ENCODE assay signal across 22 cellular contexts in genomic region chrX:103722505-103722904, GRCh38. TPM values are rescaled to one million over a fixed set of nuclear protein-coding genes. Genes with fewer than 3 reads are reported as not detected.
DNase-seq lines count a peak whose midpoint lies in the region; ATAC-seq and TF ChIP-seq lines count a peak whose summit lies in the region.
"Had no signal": no experiment of that assay in that cellular context is flagged by ENCODE, and none has a peak within 500 bp of the region (broad histone marks: within the 10 kb centered on the region; RNA-seq: fewer than 3 reads in every experiment).

No MANE protein-coding gene starts in this region.

- H3K36me3 Mint-ChIP-seq in activated CD8-positive, alpha-beta T cell treated with anti-CD3 and anti-CD28 coated beads for 36 hours (ENCODE audit: low read depth), result no peaks in the 10 kb centered on the region
- H3K36me3 Mint-ChIP-seq: activated CD8-positive, alpha-beta memory T cell treated with anti-CD3 and anti-CD28 coated beads, Interleukin-2, amount 10 ng/mL, durations not matched to agents 7 days and 5 days; CD4-positive, CD25-positive, alpha-beta regulatory T cell had no signal

- TF ChIP-seq CTCF in AG04450 (IDR thresholded peaks at IDR 0.05; ENCODE audit: low read depth, low read length) (no peak), choroid plexus epithelial cell (conservative IDR thresholded peaks at IDR 0.05; ENCODE audit: low read depth, low read length) (no peak), heart right ventricle (IDR thresholded peaks at IDR 0.05) (no peak)
- TF ChIP-seq CTCF in activated CD8-positive, alpha-beta T cell treated with anti-CD3 and anti-CD28 coated beads for 36 hours (IDR thresholded peaks at IDR 0.05), result no peak

- intact Hi-C loops in heart right ventricle (cut with DNase I), result no loop called here
- intact Hi-C loops in activated CD8-positive, alpha-beta T cell treated with anti-CD3 and anti-CD28 coated beads for 36 hours (cut with micrococcal nuclease), result no loop called here

- H3K27ac ChIP-seq in AG04450 (ENCODE audit: low read depth, low read length) (no peak overlapping the region), heart right ventricle (no peak overlapping the region)
- H3K27ac ChIP-seq: left lung had no signal

- H3K27me3 Mint-ChIP-seq in activated CD8-positive, alpha-beta T cell treated with anti-CD3 and anti-CD28 coated beads for 36 hours, result no peaks in the 10 kb centered on the region
- H3K27me3 Mint-ChIP-seq: activated naive CD8-positive, alpha-beta T cell treated with anti-CD3 and anti-CD28 coated beads, Interleukin-2, amount 50 U/mL, for 24 hours had no signal

- WGBS in heart right ventricle, 2 donors, result 44 to 54% methylated on average over 3 of the region's 3 CpGs

- H3K4me3 ChIP-seq in AG04450 (ENCODE audit: low read depth, low read length) (no peak overlapping the region), choroid plexus epithelial cell (ENCODE audit: low read depth, low read length) (no peak overlapping the region), heart right ventricle (no peak overlapping the region)
- H3K4me3 ChIP-seq: left lung, mucosa of descending colon had no signal

- no peak overlapping the region for H3K4me3 Mint-ChIP-seq in activated CD8-positive, alpha-beta T cell treated with anti-CD3 and anti-CD28 coated beads for 36 hours
- H3K4me3 Mint-ChIP-seq: activated CD8-positive, alpha-beta memory T cell treated with anti-CD3 and anti-CD28 coated beads, Interleukin-2, amount 10 ng/mL, durations not matched to agents 7 days and 5 days; activated naive CD8-positive, alpha-beta T cell treated with anti-CD3 and anti-CD28 coated beads, Interleukin-2, amount 50 U/mL, for 24 hours; CD4-positive, CD25-positive, alpha-beta regulatory T cell; effector memory CD8-positive, alpha-beta T cell had no signal

- peak in 5 of 8 donors; percentile 20 to 86 (median 76) for ATAC-seq in heart right ventricle
- ATAC-seq in activated CD8-positive, alpha-beta T cell treated with anti-CD3 and anti-CD28 coated beads for 36 hours, result no peak
- ATAC-seq: activated CD8-positive, alpha-beta memory T cell treated with anti-CD3 and anti-CD28 coated beads, Interleukin-2, amount 10 ng/mL, durations not matched to agents 7 days and 5 days; activated naive CD8-positive, alpha-beta T cell treated with anti-CD3 and anti-CD28 coated beads, Interleukin-2, amount 50 U/mL, for 24 hours; effector memory CD8-positive, alpha-beta T cell; left lung; mucosa of descending colon had no signal

- H3K27ac Mint-ChIP-seq in activated CD8-positive, alpha-beta T cell treated with anti-CD3 and anti-CD28 coated beads for 36 hours, result no peak overlapping the region
- H3K27ac Mint-ChIP-seq: activated CD8-positive, alpha-beta memory T cell treated with anti-CD3 and anti-CD28 coated beads, Interleukin-2, amount 10 ng/mL, durations not matched to agents 7 days and 5 days; activated naive CD8-positive, alpha-beta T cell treated with anti-CD3 and anti-CD28 coated beads, Interleukin-2, amount 50 U/mL, for 24 hours; CD4-positive, CD25-positive, alpha-beta regulatory T cell; effector memory CD8-positive, alpha-beta T cell had no signal

- CTCF ChIA-PET in AG04450 (lab: Charles Lee), result no interaction called here
- CTCF ChIA-PET in activated CD8-positive, alpha-beta T cell treated with anti-CD3 and anti-CD28 coated beads for 36 hours (lab: Charles Lee), result interaction anchor here (1.9 kb wide), 1 partner anchor 11 kb away, joined by 9 read pairs; no protein-coding TSS in a partner anchor

- H3K9me3 ChIP-seq in AG04450 (ENCODE audit: control insufficient read depth, insufficient read depth, low read length) (no peaks in the 10 kb centered on the region), heart right ventricle (no peaks in the 10 kb centered on the region)
- H3K9me3 ChIP-seq: left lung, mucosa of descending colon had no signal

- no peaks in the 10 kb centered on the region for H3K9me3 Mint-ChIP-seq in activated CD8-positive, alpha-beta T cell treated with anti-CD3 and anti-CD28 coated beads for 36 hours
- H3K9me3 Mint-ChIP-seq: activated naive CD8-positive, alpha-beta T cell treated with anti-CD3 and anti-CD28 coated beads, Interleukin-2, amount 50 U/mL, for 24 hours; CD4-positive, CD25-positive, alpha-beta regulatory T cell; effector memory CD8-positive, alpha-beta T cell had no signal

- peak; percentile 2 for DNase-seq in AG04450 (ENCODE audit: low read depth, low spot score)
- DNase-seq in M059J (ENCODE audit: low read depth), result peak; percentile 18
- DNase-seq in choroid plexus epithelial cell (ENCODE audit: low read depth), result peak; percentile 71
- no peak for DNase-seq in heart right ventricle
- no peak for DNase-seq in NCI-H2107 (lab: John Stamatoyannopoulos, UW)
- DNase-seq in activated CD8-positive, alpha-beta T cell treated with anti-CD3 and anti-CD28 coated beads for 36 hours, result no peak
- no peak for DNase-seq in activated CD4-positive, CD25-positive, alpha-beta regulatory T cell treated with anti-CD3 and anti-CD28 coated beads, Interleukin-2, amount 50 U/mL, for 72 hours
- DNase-seq in activated CD8-positive, alpha-beta memory T cell treated with anti-CD3 and anti-CD28 coated beads, Interleukin-2, amount 50 U/mL, for 48 hours, result no peak
- DNase-seq: ACHN; activated CD8-positive, alpha-beta memory T cell treated with anti-CD3 and anti-CD28 coated beads, Interleukin-2, amount 10 ng/mL, durations not matched to agents 7 days and 5 days; activated naive CD8-positive, alpha-beta T cell treated with anti-CD3 and anti-CD28 coated beads, Interleukin-2, amount 50 U/mL, for 24 hours; CD4-positive, CD25-positive, alpha-beta regulatory T cell; cerebellar nuclear complex; DMS153; effector memory CD8-positive, alpha-beta T cell; left lung; mucosa of descending colon; NCI-H2081; NCI-H510A; RPMI8226; stimulated activated CD4-positive, alpha-beta T cell treated with anti-CD3 and anti-CD28 coated beads, Interleukin-12 subunit alpha, Interleukin-12 subunit beta, amount 100 ng/mL, for 4 hours had no signal

- H3K36me3 ChIP-seq in heart right ventricle, result no peaks in the 10 kb centered on the region
- H3K36me3 ChIP-seq: left lung had no signal

- no peaks in the 10 kb centered on the region for H3K4me1 Mint-ChIP-seq in activated CD8-positive, alpha-beta T cell treated with anti-CD3 and anti-CD28 coated beads for 36 hours (ENCODE audit: low read depth)
- H3K4me1 Mint-ChIP-seq: activated CD8-positive, alpha-beta memory T cell treated with anti-CD3 and anti-CD28 coated beads, Interleukin-2, amount 10 ng/mL, durations not matched to agents 7 days and 5 days; activated naive CD8-positive, alpha-beta T cell treated with anti-CD3 and anti-CD28 coated beads, Interleukin-2, amount 50 U/mL, for 24 hours; CD4-positive, CD25-positive, alpha-beta regulatory T cell had no signal

- H3K27me3 ChIP-seq in AG04450 (ENCODE audit: control insufficient read depth, insufficient read depth, low read length) (peaks cover 2% of the 10 kb centered on the region), heart right ventricle (peaks cover 0 to 52% (median 0%) of the 10 kb centered on the region in 7 donors)

- POLR2A ChIA-PET in AG04450 (lab: Yijun Ruan, JAX), result interaction anchor here (0.6 kb wide), 1 partner anchor 18 kb away, joined by 3 read pairs; no protein-coding TSS in a partner anchor
- POLR2A ChIA-PET in activated CD8-positive, alpha-beta T cell treated with anti-CD3 and anti-CD28 coated beads for 36 hours (lab: Charles Lee), result no interaction called here

- H3K4me1 ChIP-seq in heart right ventricle, result no peaks in the 10 kb centered on the region
- H3K4me1 ChIP-seq: left lung had no signal

RNA-seq across cellular contexts. Expression of gene TMEM31, which starts 11.8 kb away (rescaled TPM):
- not detected in 2 replicates for polyA plus RNA-seq in AG04450 (2011; rRNA removed)
- not detected in 2 replicates for polyA minus RNA-seq in AG04450 (2011; rRNA and poly(A)+ RNA removed)
- total RNA-seq in M059J (2014; rRNA removed; shearing (Covaris generic)), result not detected in 2 replicates
- total RNA-seq in heart right ventricle, result under 1 TPM in 1 of 10 donors, not detected in 9; 0.42 TPM
- polyA plus RNA-seq in heart right ventricle, result under 1 TPM in 1 of 2 donors, not detected in 1; 0.07 TPM
- 1 to 10 TPM in 1 of 2 experiments, under 1 TPM in 1; 0.52 to 1.1 TPM for total RNA-seq in activated CD8-positive, alpha-beta T cell treated with anti-CD3 and anti-CD28 coated beads for 36 hours
- total RNA-seq: activated CD8-positive, alpha-beta memory T cell treated with anti-CD3 and anti-CD28 coated beads, Interleukin-2, amount 10 ng/mL, durations not matched to agents 7 days and 5 days; CD4-positive, CD25-positive, alpha-beta regulatory T cell; frontal cortex; left lung had no signal

RNA-seq across cellular contexts. Expression of gene MORF4L2, which starts 36.0 kb away (rescaled TPM):
- polyA plus RNA-seq in AG04450 (2011; rRNA removed) (452 and 562 TPM in 2 replicates), heart right ventricle (100 to 1,000 TPM in 1 of 2 donors, 10 to 100 TPM in 1; 94.9 to 346 TPM)
- polyA minus RNA-seq in AG04450 (2011; rRNA and poly(A)+ RNA removed), result 198 and 254 TPM in 2 replicates
- total RNA-seq in M059J (2014; rRNA removed; shearing (Covaris generic)), result 936 and 1,313 TPM in 2 replicates
- 100 to 1,000 TPM; 149 to 244 (median 191) TPM for total RNA-seq in heart right ventricle
- total RNA-seq in activated CD8-positive, alpha-beta T cell treated with anti-CD3 and anti-CD28 coated beads for 36 hours, result 100 to 1,000 TPM; 234 to 239 TPM

RNA-seq across cellular contexts. Expression of gene PLP1, which starts 54.1 kb away (rescaled TPM):
- 0.41 and 0.47 TPM in 2 replicates for polyA plus RNA-seq in AG04450 (2011; rRNA removed)
- 0.18 and 1.7 TPM in 2 replicates for polyA minus RNA-seq in AG04450 (2011; rRNA and poly(A)+ RNA removed)
- total RNA-seq in M059J (2014; rRNA removed; shearing (Covaris generic)), result not detected in 2 replicates
- 10 to 100 TPM in 1 of 10 donors, 1 to 10 TPM in 8, under 1 TPM in 1; 0.94 to 10.4 (median 2.6) TPM for total RNA-seq in heart right ventricle
- 1 to 10 TPM; 2.7 to 5.3 TPM for polyA plus RNA-seq in heart right ventricle
- total RNA-seq in activated CD8-positive, alpha-beta T cell treated with anti-CD3 and anti-CD28 coated beads for 36 hours, result not detected
- total RNA-seq: activated CD8-positive, alpha-beta memory T cell treated with anti-CD3 and anti-CD28 coated beads, Interleukin-2, amount 10 ng/mL, durations not matched to agents 7 days and 5 days; CD4-positive, CD25-positive, alpha-beta regulatory T cell had no signal
- polyA plus RNA-seq: CD4-positive, CD25-positive, alpha-beta regulatory T cell had no signal

Comparison
In these comparisons a context has a peak if more than half of its experiments do, and no peak if none do; other contexts are left out.
1. DNase-seq: peak in AG04450 (single experiment), M059J (single experiment) and choroid plexus epithelial cell (single experiment); none in heart right ventricle (0 of 2), NCI-H2107 (single experiment), activated CD8-positive, alpha-beta T cell treated with anti-CD3 and anti-CD28 coated beads for 36 hours (single experiment), activated CD4-positive, CD25-positive, alpha-beta regulatory T cell treated with anti-CD3 and anti-CD28 coated beads, Interleukin-2, amount 50 U/mL, for 72 hours (single experiment) and activated CD8-positive, alpha-beta memory T cell treated with anti-CD3 and anti-CD28 coated beads, Interleukin-2, amount 50 U/mL, for 48 hours (single experiment).